ENCODE assay signal across 26 cellular contexts in genomic region chr6:2510341-2510740, GRCh38.
"Had no signal": no experiment of that assay in that cellular context is flagged by ENCODE, and none has a peak within 500 bp of the region (broad histone marks: within the 10 kb centered on the region; RNA-seq: fewer than 3 reads in every experiment).

No MANE protein-coding gene starts in this region.

- H3K4me3 Mint-ChIP-seq: immature natural killer cell; memory B cell; naive thymus-derived CD4-positive, alpha-beta T cell; natural killer cell treated with Interleukin-12 subunit alpha and Interleukin-12 subunit beta and Interleukin-15 and Interleukin-18, amount 100 ng/mL, for 72 hours; neural crest cell; stimulated activated effector memory CD8-positive, alpha-beta T cell treated with anti-CD3 and anti-CD28 coated beads, Interleukin-12 subunit alpha, Interleukin-12 subunit beta, amount 100 ng/mL, for 72 hours; stimulated activated naive CD8-positive, alpha-beta T cell treated with anti-CD3 and anti-CD28 coated beads, Interleukin-15, Interleukin-2, amounts not matched to agents 100 ng/mL and 50 ng/mL, for 24 hours had no signal

- H3K4me1 Mint-ChIP-seq: immature natural killer cell; memory B cell; naive thymus-derived CD4-positive, alpha-beta T cell; stimulated activated effector memory CD8-positive, alpha-beta T cell treated with anti-CD3 and anti-CD28 coated beads, Interleukin-12 subunit alpha, Interleukin-12 subunit beta, amount 100 ng/mL, for 72 hours had no signal

- H3K36me3 ChIP-seq: left ventricle myocardium inferior, pancreas, prostate gland, sigmoid colon, spleen, suprapubic skin, thoracic aorta, tibial nerve, upper lobe of left lung had no signal

- DNase-seq: hypothalamus; immature natural killer cell; left ventricle myocardium inferior; midbrain; mucosa of descending colon; naive thymus-derived CD4-positive, alpha-beta T cell; nucleus accumbens; pancreas; retina; sigmoid colon; small intestine; spleen; stimulated activated CD4-positive, alpha-beta T cell treated with anti-CD3 and anti-CD28 coated beads, Interleukin-4, amount 100 ng/mL, for 24 hours; stimulated activated naive CD4-positive, alpha-beta T cell had no signal

- H3K9me3 Mint-ChIP-seq: immature natural killer cell; natural killer cell treated with Interleukin-12 subunit alpha and Interleukin-12 subunit beta and Interleukin-15 and Interleukin-18, amount 100 ng/mL, for 72 hours; stimulated activated effector memory CD8-positive, alpha-beta T cell treated with anti-CD3 and anti-CD28 coated beads, Interleukin-12 subunit alpha, Interleukin-12 subunit beta, amount 100 ng/mL, for 72 hours; stimulated activated naive CD8-positive, alpha-beta T cell treated with anti-CD3 and anti-CD28 coated beads, Interleukin-15, Interleukin-2, amounts not matched to agents 100 ng/mL and 50 ng/mL, for 24 hours had no signal

- H3K9me3 ChIP-seq: left ventricle myocardium inferior, mucosa of descending colon, pancreas, prostate gland, sigmoid colon, spleen, suprapubic skin, thoracic aorta, tibial nerve, upper lobe of left lung had no signal

- H3K27ac Mint-ChIP-seq: immature natural killer cell; memory B cell; naive thymus-derived CD4-positive, alpha-beta T cell; natural killer cell treated with Interleukin-12 subunit alpha and Interleukin-12 subunit beta and Interleukin-15 and Interleukin-18, amount 100 ng/mL, for 72 hours; stimulated activated effector memory CD8-positive, alpha-beta T cell treated with anti-CD3 and anti-CD28 coated beads, Interleukin-12 subunit alpha, Interleukin-12 subunit beta, amount 100 ng/mL, for 72 hours; stimulated activated naive CD8-positive, alpha-beta T cell treated with anti-CD3 and anti-CD28 coated beads, Interleukin-15, Interleukin-2, amounts not matched to agents 100 ng/mL and 50 ng/mL, for 24 hours had no signal

- H3K4me3 ChIP-seq: left ventricle myocardium inferior, lung, mucosa of descending colon, pancreas, prostate gland, sigmoid colon, spleen, suprapubic skin, thoracic aorta, upper lobe of left lung had no signal

- H3K27ac ChIP-seq: left ventricle myocardium inferior, pancreas, prostate gland, sigmoid colon, spleen, suprapubic skin, thoracic aorta, upper lobe of left lung had no signal

- H3K36me3 Mint-ChIP-seq: immature natural killer cell; memory B cell; natural killer cell treated with Interleukin-12 subunit alpha and Interleukin-12 subunit beta and Interleukin-15 and Interleukin-18, amount 100 ng/mL, for 72 hours; stimulated activated effector memory CD8-positive, alpha-beta T cell treated with anti-CD3 and anti-CD28 coated beads, Interleukin-12 subunit alpha, Interleukin-12 subunit beta, amount 100 ng/mL, for 72 hours had no signal

- FAIRE-seq: islet of Langerhans, pancreas, small intestine had no signal

- ATAC-seq: mucosa of descending colon; naive thymus-derived CD4-positive, alpha-beta T cell; natural killer cell treated with Interleukin-12 subunit alpha and Interleukin-12 subunit beta and Interleukin-15 and Interleukin-18, amount 100 ng/mL, for 72 hours; pancreas; stimulated activated effector memory CD8-positive, alpha-beta T cell treated with anti-CD3 and anti-CD28 coated beads, Interleukin-12 subunit alpha, Interleukin-12 subunit beta, amount 100 ng/mL, for 72 hours had no signal

- H3K4me1 ChIP-seq: pancreas, prostate gland, sigmoid colon, tibial nerve had no signal

- H3K27me3 ChIP-seq: upper lobe of left lung had no signal
